Comparison of ENCODE assay signal across 1 cellular context in genomic region chr6:109239918-109240321, GRCh38.
TF ChIP-seq lines count a peak whose summit lies in the region.

No MANE protein-coding gene starts in this region.

TF ChIP-seq in SK-N-SH, 30 proteins besides CTCF, POLR2A, EP300 and RAD21 (continued from another document):
- TF ChIP-seq ZBTB33 (IDR thresholded peaks at IDR 0.05; ENCODE audit: borderline replicate concordance, low read depth) (no peak), NFIC (IDR thresholded peaks at IDR 0.05; ENCODE audit: borderline replicate concordance) (no peak), TCF12 (IDR thresholded peaks at IDR 0.05) (no peak), YY1 (IDR thresholded peaks at IDR 0.05; ENCODE audit: low read depth) (no peak), JUND (IDR thresholded peaks at IDR 0.05) (no peak), PBX3 (IDR thresholded peaks at IDR 0.05) (no peak), REST (IDR thresholded peaks at IDR 0.05; ENCODE audit: low read depth, low read length) (no peak), TAF1 (IDR thresholded peaks at IDR 0.05; ENCODE audit: borderline replicate concordance, low read depth, low read length) (no peak), FOSL2 (IDR thresholded peaks at IDR 0.05; ENCODE audit: borderline replicate concordance, low read depth) (no peak), TEAD4 (IDR thresholded peaks at IDR 0.05; ENCODE audit: borderline replicate concordance, insufficient read depth) (no peak)
